14 cellular contexts compared by ENCODE assay signal in the genomic region with DNA sequence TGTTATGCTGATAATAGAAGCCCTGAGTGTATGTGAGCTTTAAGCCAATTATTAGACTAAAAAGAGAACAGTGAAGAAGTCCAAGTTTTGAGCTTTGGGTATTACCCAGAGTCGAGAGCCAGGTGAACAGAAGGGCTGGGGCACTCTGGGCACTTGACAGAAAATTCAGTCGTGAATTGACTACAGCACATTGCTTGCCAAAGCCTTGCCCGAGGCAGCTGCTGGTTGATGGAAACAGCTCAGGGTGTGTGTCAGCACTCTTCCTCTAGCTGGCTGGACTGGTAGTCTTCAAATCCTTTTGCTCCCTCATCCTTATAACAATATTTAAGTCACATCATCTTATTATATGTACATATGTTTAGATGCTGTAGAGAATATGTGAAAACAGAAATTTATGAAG. TPM values are rescaled to one million over a fixed set of nuclear protein-coding genes. Genes with fewer than 3 reads are reported as not detected.
DNase-seq lines count a peak whose midpoint lies in the region; ATAC-seq and TF ChIP-seq lines count a peak whose summit lies in the region.
"Had no signal": no experiment of that assay in that cellular context is flagged by ENCODE, and none has a peak within 500 bp of the region (broad histone marks: within the 10 kb centered on the region; RNA-seq: fewer than 3 reads in every experiment).

No MANE protein-coding gene starts in this region.

- no peaks in the 10 kb centered on the region for H3K9me3 Mint-ChIP-seq in natural killer cell treated with Interleukin-12 subunit alpha and Interleukin-12 subunit beta and Interleukin-15 and Interleukin-18, amount 100 ng/mL, for 72 hours
- H3K9me3 Mint-ChIP-seq in natural killer cell = no peaks in the 10 kb centered on the region

- H3K36me3 Mint-ChIP-seq in natural killer cell treated with Interleukin-12 subunit alpha and Interleukin-12 subunit beta and Interleukin-15 and Interleukin-18, amount 100 ng/mL, for 72 hours = peaks cover 11% of the 10 kb centered on the region
- no peaks in the 10 kb centered on the region for H3K36me3 Mint-ChIP-seq in natural killer cell

- H3K27ac Mint-ChIP-seq in natural killer cell treated with Interleukin-12 subunit alpha and Interleukin-12 subunit beta and Interleukin-15 and Interleukin-18, amount 100 ng/mL, for 72 hours = peak overlapping the region in 1 of 2 donors; percentile 74
- H3K27ac Mint-ChIP-seq in natural killer cell = no peak overlapping the region

- TF ChIP-seq CTCF in natural killer cell (IDR thresholded peaks at IDR 0.05) = no peak

- intact Hi-C loops in natural killer cell (cut with micrococcal nuclease) = no loop called here

- DNase-seq in natural killer cell treated with Interleukin-12 subunit alpha and Interleukin-12 subunit beta and Interleukin-15 and Interleukin-18, amount 100 ng/mL, for 72 hours (ENCODE audit: low spot score) = no peak
- DNase-seq in natural killer cell (no peak), NCI-H524 (lab: John Stamatoyannopoulos, UW) (peak; percentile 30 to 81), dedifferentiated amniotic fluid mesenchymal stem cell (ENCODE audit: extremely low spot score) (peak; percentile 71), GM19238 (ENCODE audit: insufficient read length, low spot score) (no peak), NCI-H2196 treated with DMSO at 0.1 percent for 48 hours (lab: John Stamatoyannopoulos, UW; ENCODE audit: unreplicated experiment) (no peak)
- DNase-seq: activated CD4-positive, alpha-beta T cell treated with anti-CD3 and anti-CD28 coated beads for 1 hour; activated gamma-delta T cell treated with Interleukin-2 at 50 U/mL for 16 hours; lower lobe of right lung; NCI-H1436 treated with DMSO at 0.1 percent for 48 hours; stimulated activated CD4-positive, alpha-beta T cell treated with anti-CD3 and anti-CD28 coated beads, Interleukin-2, amount 100 ng/mL, for 48 hours; stomach had no signal

- no peak for ATAC-seq in natural killer cell treated with Interleukin-12 subunit alpha and Interleukin-12 subunit beta and Interleukin-15 and Interleukin-18, amount 100 ng/mL, for 72 hours
- no peak for ATAC-seq in natural killer cell
- no peak for ATAC-seq in HG03095 (IDR thresholded peaks at IDR 0.05; ENCODE audit: unreplicated experiment)
- ATAC-seq in GM18868 (IDR thresholded peaks at IDR 0.05; ENCODE audit: unreplicated experiment) = no peak
- ATAC-seq: lower lobe of right lung had no signal

- H3K4me1 Mint-ChIP-seq in natural killer cell treated with Interleukin-12 subunit alpha and Interleukin-12 subunit beta and Interleukin-15 and Interleukin-18, amount 100 ng/mL, for 72 hours (ENCODE audit: low read depth in 2 of 2) = peaks cover 5 to 22% of the 10 kb centered on the region in 2 donors
- peaks cover 0 to 5% of the 10 kb centered on the region in 2 donors for H3K4me1 Mint-ChIP-seq in natural killer cell

- peak overlapping the region; percentile 15 for H3K4me3 Mint-ChIP-seq in natural killer cell treated with Interleukin-12 subunit alpha and Interleukin-12 subunit beta and Interleukin-15 and Interleukin-18, amount 100 ng/mL, for 72 hours
- H3K4me3 Mint-ChIP-seq in natural killer cell = no peak overlapping the region

- peaks cover 4 to 6% of the 10 kb centered on the region in 2 donors for H3K27me3 Mint-ChIP-seq in natural killer cell treated with Interleukin-12 subunit alpha and Interleukin-12 subunit beta and Interleukin-15 and Interleukin-18, amount 100 ng/mL, for 72 hours
- no peaks in the 10 kb centered on the region for H3K27me3 Mint-ChIP-seq in natural killer cell (ENCODE audit: low read depth in 2 of 2)

RNA-seq across cellular contexts. Expression of a gene that starts 21.3 kb away (rescaled TPM):
- 100 to 1,000 TPM in 1 of 2 donors, 10 to 100 TPM in 1; 83.8 to 136 TPM for total RNA-seq in natural killer cell treated with Interleukin-12 subunit alpha and Interleukin-12 subunit beta and Interleukin-15 and Interleukin-18, amount 100 ng/mL, for 72 hours
- total RNA-seq in natural killer cell = 10 to 100 TPM; 18.0 to 42.4 (median 25.5) TPM

Comparison
In these comparisons a context has a peak if more than half of its experiments do, and no peak if none do; other contexts are left out.
1. DNase-seq: peak in NCI-H524 (2 of 2) and dedifferentiated amniotic fluid mesenchymal stem cell (single experiment); none in natural killer cell treated with Interleukin-12 subunit alpha and Interleukin-12 subunit beta and Interleukin-15 and Interleukin-18, amount 100 ng/mL, for 72 hours (single experiment), natural killer cell (single experiment), GM19238 (single experiment) and NCI-H2196 treated with DMSO at 0.1 percent for 48 hours (single experiment).